8 cellular contexts compared by ENCODE assay signal in genomic region chr1:62687421-62687902, GRCh38. TPM values are rescaled to one million over a fixed set of nuclear protein-coding genes. Genes with fewer than 3 reads are reported as not detected.
DNase-seq lines count a peak whose midpoint lies in the region; ATAC-seq, FAIRE-seq and TF ChIP-seq lines count a peak whose summit lies in the region.

No MANE protein-coding gene starts in this region.

- peak; percentile 7 for TF ChIP-seq EP300 in neural cell (conservative IDR thresholded peaks at IDR 0.05; ENCODE audit: poor library complexity, severe bottlenecking)

- peak overlapping the region; percentile 93 for H3K27ac ChIP-seq in neural cell (ENCODE audit: low read length)

- TF ChIP-seq RAD21 in neural cell (conservative IDR thresholded peaks at IDR 0.05), result peak; percentile 7

- ATAC-seq in GM18867 (IDR thresholded peaks at IDR 0.05; ENCODE audit: unreplicated experiment), result peak; percentile 44
- peak; percentile 38 for ATAC-seq in HG03045 (IDR thresholded peaks at IDR 0.05; ENCODE audit: unreplicated experiment)

- no peak for TF ChIP-seq CTCF in AG10803 (conservative IDR thresholded peaks at IDR 0.05; ENCODE audit: low read length)
- TF ChIP-seq CTCF in fibroblast of villous mesenchyme (IDR thresholded peaks at IDR 0.05; ENCODE audit: insufficient read depth, low read depth, low read length), result no peak
- no peak for TF ChIP-seq CTCF in neural cell (IDR thresholded peaks at IDR 0.05; ENCODE audit: poor library complexity, severe bottlenecking)

- peak overlapping the region; percentile 89 for H3K9ac ChIP-seq in neural cell (ENCODE audit: low read length)

- DNase-seq in AG10803 (ENCODE audit: low read depth), result peak; percentile 35
- DNase-seq in NCI-H446 treated with DMSO at 0.1 percent for 48 hours (lab: John Stamatoyannopoulos, UW), result peak; percentile 16
- peak; percentile 2 for DNase-seq in activated T-helper 9 cell treated with anti-CD3 and anti-CD28 coated beads, Interleukin-2, amount 50 U/mL, for 16 hours (ENCODE audit: low read depth)
- peak; percentile 42 for DNase-seq in fibroblast of villous mesenchyme (ENCODE audit: low read depth)
- DNase-seq in urothelium cell line (ENCODE audit: low spot score), result peak; percentile 42

- peak overlapping the region; percentile 82 for H3K4me3 ChIP-seq in AG10803 (ENCODE audit: low read length)
- peak overlapping the region; percentile 86 for H3K4me3 ChIP-seq in fibroblast of villous mesenchyme (ENCODE audit: low read depth, low read length)
- H3K4me3 ChIP-seq in neural cell (ENCODE audit: low read length), result peak overlapping the region; percentile 78

- no peaks in the 10 kb centered on the region for H3K9me2 ChIP-seq in neural cell (ENCODE audit: insufficient read depth, low read length)

- peaks cover 8% of the 10 kb centered on the region for H3F3A ChIP-seq in neural cell (ENCODE audit: insufficient read depth, low read length, poor library complexity, severe bottlenecking)

- H4K20me1 ChIP-seq in neural cell (ENCODE audit: insufficient read depth), result no peaks in the 10 kb centered on the region

- peak overlapping the region; percentile 86 for H2AFZ ChIP-seq in neural cell (ENCODE audit: low read depth, low read length)

- FAIRE-seq in urothelium cell line (lab: Jason Lieb, UNC), result no peak

- H3K9me3 ChIP-seq in neural cell (ENCODE audit: low read length), result no peaks in the 10 kb centered on the region

- no peaks in the 10 kb centered on the region for H3K27me3 ChIP-seq in neural cell (ENCODE audit: insufficient read depth, low read depth, low read length)

- peak overlapping the region; percentile 43 for H3K4me2 ChIP-seq in neural cell (ENCODE audit: low read length)

- no peaks in the 10 kb centered on the region for H3K36me3 ChIP-seq in neural cell (ENCODE audit: insufficient read depth, low read length)

- peaks cover 56% of the 10 kb centered on the region for H3K79me2 ChIP-seq in neural cell (replicated peaks; ENCODE audit: insufficient read depth, low read length)

TF ChIP-seq in neural cell, 6 proteins besides CTCF, POLR2A, EP300 and RAD21:
- peak; percentile 22 for TF ChIP-seq TAF1 (IDR thresholded peaks at IDR 0.05; ENCODE audit: low read depth)
- no peak for TF ChIP-seq EZH2 (IDR thresholded peaks at IDR 0.05; ENCODE audit: borderline replicate concordance, insufficient read depth, low read length, poor library complexity, severe bottlenecking)
- TF ChIP-seq SMC3 (conservative IDR thresholded peaks at IDR 0.05; ENCODE audit: poor library complexity), result no peak
- peak; percentile 57 for TF ChIP-seq POLR2AphosphoS5 (IDR thresholded peaks at IDR 0.05)
- peak; percentile 60 for TF ChIP-seq REST (IDR thresholded peaks at IDR 0.05; ENCODE audit: borderline replicate concordance)
- peak; percentile 44 for TF ChIP-seq MXI1 (conservative IDR thresholded peaks at IDR 0.05; ENCODE audit: poor library complexity, severe bottlenecking)

RNA-seq across cellular contexts. Expression of gene DOCK7, which starts 0.7 kb away (rescaled TPM):
- 153 and 177 TPM in 2 replicates for total RNA-seq in fibroblast of villous mesenchyme
- 129 and 140 TPM in 2 replicates for polyA plus RNA-seq in neural cell
- polyA minus RNA-seq in neural cell, result 230 and 251 TPM in 2 replicates

Comparison
In these comparisons a context has a peak if more than half of its experiments do, and no peak if none do; other contexts are left out.
1. Peak in every context shown above with its lines: DNase-seq, ATAC-seq, H3K4me3 ChIP-seq and H3K27ac ChIP-seq.